8 cellular contexts compared by ENCODE assay signal in the genomic region with DNA sequence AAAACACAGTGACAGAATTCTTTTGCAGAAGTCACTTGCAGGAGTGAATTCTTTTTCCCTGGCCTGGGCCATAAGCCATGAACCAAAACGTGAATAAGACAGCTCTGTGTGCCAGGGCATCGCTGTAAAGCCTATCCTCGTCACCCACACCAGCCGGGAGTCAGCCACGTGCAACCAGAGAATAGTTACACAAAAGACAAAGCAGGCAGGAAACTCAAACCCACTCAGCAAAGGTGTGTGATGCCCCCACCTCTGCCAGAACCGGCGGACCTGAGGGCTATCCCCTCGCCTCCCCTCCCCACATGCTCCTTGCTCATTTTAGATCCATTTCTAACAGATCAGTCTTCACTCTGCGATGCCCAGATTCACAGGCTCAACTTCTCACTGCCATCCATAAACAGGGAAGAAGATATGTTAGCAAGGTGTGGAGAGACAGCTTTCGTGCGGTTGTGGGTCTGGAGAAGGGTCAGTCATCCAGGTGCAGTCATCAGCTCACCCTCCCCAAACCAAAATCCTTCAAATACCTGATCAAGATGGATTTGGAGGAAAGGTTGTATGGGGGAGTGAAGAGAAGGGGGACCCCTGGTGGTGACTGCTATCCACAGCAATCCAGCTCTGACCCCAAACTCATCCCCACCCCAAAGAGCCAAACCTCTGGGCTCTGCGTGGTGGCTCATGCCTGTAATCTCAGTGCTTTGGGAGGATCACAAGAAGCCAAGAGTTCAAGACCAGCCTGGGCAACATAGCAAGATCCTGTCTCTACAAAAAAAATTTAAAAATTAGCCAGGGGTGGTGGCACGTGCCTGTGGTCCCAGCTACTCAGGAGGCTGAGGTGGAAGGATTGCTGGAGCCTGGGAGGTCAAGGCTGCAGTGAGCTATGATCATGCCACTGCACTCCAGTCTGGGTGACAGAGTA.
DNase-seq lines count a peak whose midpoint lies in the region; ATAC-seq and TF ChIP-seq lines count a peak whose summit lies in the region.

No MANE protein-coding gene starts in this region.

- H3K4me2 ChIP-seq in DOHH2 (ENCODE audit: low read length), result no peak overlapping the region

- no peaks in the 10 kb centered on the region for H3K79me2 ChIP-seq in DOHH2 (ENCODE audit: control insufficient read depth, low read length)

- TF ChIP-seq POLR2A in heart left ventricle (IDR thresholded peaks at IDR 0.05), result no peak

- ATAC-seq in heart left ventricle, result peak in 3 of 4 donors; percentile 49 to 58 (median 56)
- ATAC-seq in HG02610 (IDR thresholded peaks at IDR 0.05; ENCODE audit: unreplicated experiment), result no peak
- no peak for ATAC-seq in GM18873 (IDR thresholded peaks at IDR 0.05; ENCODE audit: low FRiP score, unreplicated experiment)

- H3K4me1 ChIP-seq in DOHH2 (ENCODE audit: control insufficient read depth, low read length), result no peaks in the 10 kb centered on the region
- peaks cover 4% of the 10 kb centered on the region; the same call in 1 of the 2 replicates for H3K4me1 ChIP-seq in HAP-1
- H3K4me1 ChIP-seq in heart left ventricle, result peaks cover 0 to 28% (median 11%) of the 10 kb centered on the region in 12 donors

- peak; percentile 80 for TF ChIP-seq CTCF in DOHH2 (IDR thresholded peaks at IDR 0.05; ENCODE audit: low read depth, low read length, poor library complexity, severe bottlenecking)
- peak; percentile 63 to 84 (median 75) for TF ChIP-seq CTCF in heart left ventricle (IDR thresholded peaks at IDR 0.05)

- H4K20me1 ChIP-seq in DOHH2 (ENCODE audit: control insufficient read depth, insufficient read depth, low read depth, low read length), result no peaks in the 10 kb centered on the region

- peaks cover 5% of the 10 kb centered on the region for H3K27me3 Mint-ChIP-seq in activated T-cell treated with anti-CD3 and anti-CD28 coated beads, Interleukin-2, amount 50 U/mL, for 24 hours

- no peaks in the 10 kb centered on the region for H3K9me3 Mint-ChIP-seq in activated T-cell treated with anti-CD3 and anti-CD28 coated beads, Interleukin-2, amount 50 U/mL, for 24 hours

- H3K9me3 ChIP-seq in DOHH2 (ENCODE audit: control insufficient read depth, insufficient read depth, low read length), result no peaks in the 10 kb centered on the region
- H3K9me3 ChIP-seq in HAP-1, result no peaks in the 10 kb centered on the region
- no peaks in the 10 kb centered on the region for H3K9me3 ChIP-seq in heart left ventricle

- H3K36me3 Mint-ChIP-seq in activated T-cell treated with anti-CD3 and anti-CD28 coated beads, Interleukin-2, amount 50 U/mL, for 24 hours (ENCODE audit: low read depth), result no peaks in the 10 kb centered on the region

- in situ Hi-C loops in HAP-1 (cut with MboI; ENCODE audit: low sequenced_read_pairs), result loop anchor here (25.0 kb wide), 1 partner anchor 180 kb away; no protein-coding TSS in a partner anchor

- H3K4me3 Mint-ChIP-seq in activated T-cell treated with anti-CD3 and anti-CD28 coated beads, Interleukin-2, amount 50 U/mL, for 24 hours, result no peak overlapping the region

- H3K27me3 ChIP-seq in DOHH2 (ENCODE audit: control insufficient read depth, low read length) (peaks cover 13% of the 10 kb centered on the region), HAP-1 (ENCODE audit: low read depth) (no peaks in the 10 kb centered on the region; the same call in 1 of the 2 replicates), heart left ventricle (peaks cover 0 to 2% (median 0%) of the 10 kb centered on the region in 9 donors)

- 57 to 66% (median 60%) methylated on average over 13 of the region's 13 CpGs for WGBS in heart left ventricle, 4 donors

- peaks cover 10% of the 10 kb centered on the region for H3K4me1 Mint-ChIP-seq in activated T-cell treated with anti-CD3 and anti-CD28 coated beads, Interleukin-2, amount 50 U/mL, for 24 hours (ENCODE audit: low read depth)

- H3K36me3 ChIP-seq in DOHH2 (ENCODE audit: control insufficient read depth, low read length) (no peaks in the 10 kb centered on the region), HAP-1 (replicated peaks) (no peaks in the 10 kb centered on the region), heart left ventricle (no peaks in the 10 kb centered on the region)

- H3F3A ChIP-seq in DOHH2 (ENCODE audit: control insufficient read depth, insufficient read depth), result no peaks in the 10 kb centered on the region

- H3K27ac Mint-ChIP-seq in activated T-cell treated with anti-CD3 and anti-CD28 coated beads, Interleukin-2, amount 50 U/mL, for 24 hours, result no peak overlapping the region

- H3K27ac ChIP-seq in DOHH2 (ENCODE audit: low read depth, low read length), result no peak overlapping the region
- H3K27ac ChIP-seq in heart left ventricle, result no peak overlapping the region

- H3K4me3 ChIP-seq in DOHH2 (ENCODE audit: low read length) (no peak overlapping the region), HAP-1 (no peak overlapping the region), heart left ventricle (no peak overlapping the region)

- DNase-seq in HAP-1 (ENCODE audit: low spot score in 2 of 2) (peak; percentile 43 to 65), NCI-H526 treated with DMSO at 0.1 percent for 48 hours (lab: John Stamatoyannopoulos, UW) (peak; percentile 19), heart left ventricle (peak in 1 of 5 donors; percentile 28)
- peak; percentile 53 for DNase-seq in activated T-cell treated with anti-CD3 and anti-CD28 coated beads, Interleukin-2, amount 50 U/mL, for 24 hours
- DNase-seq in stimulated activated CD4-positive, alpha-beta T cell treated with anti-CD3 and anti-CD28 coated beads, Interleukin-12 subunit alpha, Interleukin-12 subunit beta, amount 100 ng/mL, for 4 hours, result peak; percentile 27

- H3K9me2 ChIP-seq in DOHH2 (replicated peaks; ENCODE audit: control insufficient read depth, low read length), result no peaks in the 10 kb centered on the region

- intact Hi-C loops in heart left ventricle (cut with DNase I), result loop anchor here (2.0 to 10.0 kb wide), 8 partner anchors 35 to 262 kb away; a partner anchor contains a TSS

Comparison
In these comparisons a context has a peak if more than half of its experiments do, and no peak if none do; other contexts are left out.
1. ATAC-seq: peak in heart left ventricle (3 of 4); none in HG02610 (single experiment) and GM18873 (single experiment).